In the genomic region with DNA sequence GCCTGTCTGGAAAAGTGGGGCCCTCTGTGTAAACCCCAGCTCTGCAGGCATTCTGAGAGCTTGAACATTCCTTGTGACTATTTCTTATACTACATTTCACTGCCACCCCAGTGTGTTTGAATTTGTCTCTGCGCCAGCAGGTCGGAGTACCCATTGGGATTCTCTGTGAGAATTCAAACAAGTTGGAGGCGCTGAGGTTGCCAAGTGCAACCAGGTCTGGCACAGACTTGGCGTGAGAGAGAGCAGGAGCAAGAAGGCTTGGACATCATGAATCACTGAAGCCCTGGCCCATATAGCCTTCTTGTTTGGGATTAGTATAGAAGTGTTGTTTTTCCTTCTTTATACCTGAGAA, we compare ENCODE assay signal across 16 cellular contexts. TPM values are rescaled to one million over a fixed set of nuclear protein-coding genes. Genes with fewer than 3 reads are reported as not detected.
DNase-seq lines count a peak whose midpoint lies in the region; ATAC-seq and TF ChIP-seq lines count a peak whose summit lies in the region.
"Had no signal": no experiment of that assay in that cellular context is flagged by ENCODE, and none has a peak within 500 bp of the region (broad histone marks: within the 10 kb centered on the region; RNA-seq: fewer than 3 reads in every experiment).

No MANE protein-coding gene starts in this region.

- peaks cover 44% of the 10 kb centered on the region for H3K4me1 Mint-ChIP-seq in progenitor cell of endocrine pancreas (ENCODE audit: low read depth)
- H3K4me1 Mint-ChIP-seq: CD4-positive, alpha-beta memory T cell had no signal

- H3K4me3 ChIP-seq in heart left ventricle: no peak overlapping the region
- H3K4me3 ChIP-seq in right cardiac atrium (ENCODE audit: low read length): no peak overlapping the region
- no peak overlapping the region for H3K4me3 ChIP-seq in aorta (ENCODE audit: low read length in 2 of 2)

- H3K9me3 ChIP-seq in heart left ventricle (peaks cover 0 to 5% (median 0%) of the 10 kb centered on the region in 12 donors), right cardiac atrium (ENCODE audit: control insufficient read depth, low read length) (no peaks in the 10 kb centered on the region), aorta (ENCODE audit: control insufficient read depth, low read length) (no peaks in the 10 kb centered on the region)

- peaks cover 0 to 71% (median 48%) of the 10 kb centered on the region in 12 donors for H3K4me1 ChIP-seq in heart left ventricle
- peaks cover 19% of the 10 kb centered on the region for H3K4me1 ChIP-seq in right cardiac atrium (ENCODE audit: control insufficient read depth, insufficient read depth, low read length)
- peaks cover 0 to 2% of the 10 kb centered on the region in 2 donors for H3K4me1 ChIP-seq in aorta (ENCODE audit: control insufficient read depth in 1 of 2, insufficient read depth in 2 of 2, low read length in 2 of 2)

- H3K27ac Mint-ChIP-seq in progenitor cell of endocrine pancreas: peak overlapping the region; percentile 93
- H3K27ac Mint-ChIP-seq: activated CD4-positive, alpha-beta memory T cell treated with anti-CD3 and anti-CD28 coated beads for 36 hours; CD4-positive, alpha-beta memory T cell; stimulated activated memory B cell treated with anti-CD40 and anti-IgM and Interleukin-4, amounts not matched to agents 10 μg/mL and 1 μg/mL and 100 μg/mL, for 72 hours had no signal

- H3K36me3 Mint-ChIP-seq in progenitor cell of endocrine pancreas (ENCODE audit: insufficient read depth): peaks cover 6% of the 10 kb centered on the region
- H3K36me3 Mint-ChIP-seq: activated CD4-positive, alpha-beta memory T cell treated with anti-CD3 and anti-CD28 coated beads for 36 hours; CD4-positive, alpha-beta memory T cell; stimulated activated memory B cell treated with anti-CD40 and anti-IgM and Interleukin-4, amounts not matched to agents 10 μg/mL and 1 μg/mL and 100 μg/mL, for 72 hours had no signal

- H3K36me3 ChIP-seq in heart left ventricle: no peaks in the 10 kb centered on the region
- H3K36me3 ChIP-seq in aorta (ENCODE audit: control insufficient read depth in 1 of 2, insufficient read depth in 2 of 2, low read length in 1 of 2): no peaks in the 10 kb centered on the region

- no peak for TF ChIP-seq CTCF in heart left ventricle (IDR thresholded peaks at IDR 0.05)
- no peak for TF ChIP-seq CTCF in progenitor cell of endocrine pancreas (IDR thresholded peaks at IDR 0.05; ENCODE audit: unreplicated experiment)
- no peak for TF ChIP-seq CTCF in GM10266 (IDR thresholded peaks at IDR 0.05; ENCODE audit: control insufficient read depth, insufficient read depth, low read depth, missing control alignments)

- no peaks in the 10 kb centered on the region for H3K27me3 ChIP-seq in heart left ventricle
- H3K27me3 ChIP-seq in right cardiac atrium (ENCODE audit: control insufficient read depth, insufficient read depth): no peaks in the 10 kb centered on the region
- no peaks in the 10 kb centered on the region for H3K27me3 ChIP-seq in aorta (ENCODE audit: control insufficient read depth in 1 of 2, insufficient read depth in 2 of 2, low read length in 1 of 2)

- H3K9me3 Mint-ChIP-seq in progenitor cell of endocrine pancreas (ENCODE audit: low read depth): no peaks in the 10 kb centered on the region
- H3K9me3 Mint-ChIP-seq: activated CD4-positive, alpha-beta memory T cell treated with anti-CD3 and anti-CD28 coated beads for 36 hours; CD4-positive, alpha-beta memory T cell; stimulated activated memory B cell treated with anti-CD40 and anti-IgM and Interleukin-4, amounts not matched to agents 10 μg/mL and 1 μg/mL and 100 μg/mL, for 72 hours had no signal

- ATAC-seq in heart left ventricle (no peak), left ventricle myocardium superior (no peak), right cardiac atrium (no peak), aorta (ENCODE audit: low FRiP score) (peak; percentile 24), HG03378 (IDR thresholded peaks at IDR 0.05; ENCODE audit: unreplicated experiment) (no peak)
- ATAC-seq: stimulated activated memory B cell treated with anti-CD40 and anti-IgM and Interleukin-4, amounts not matched to agents 10 μg/mL and 1 μg/mL and 100 μg/mL, for 72 hours had no signal

- H3K27ac ChIP-seq in heart left ventricle (peak overlapping the region; percentile 71 to 98 (median 88)), right cardiac atrium (ENCODE audit: low read length) (peak overlapping the region; percentile 91), aorta (ENCODE audit: low read depth in 1 of 2, low read length in 2 of 2) (peak overlapping the region; percentile 15 to 78)
- H3K27ac ChIP-seq: HL-60 had no signal

- no peak overlapping the region for H3K4me3 Mint-ChIP-seq in progenitor cell of endocrine pancreas (ENCODE audit: low read depth)
- H3K4me3 Mint-ChIP-seq: activated CD4-positive, alpha-beta memory T cell treated with anti-CD3 and anti-CD28 coated beads for 36 hours; CD4-positive, alpha-beta memory T cell; stimulated activated memory B cell treated with anti-CD40 and anti-IgM and Interleukin-4, amounts not matched to agents 10 μg/mL and 1 μg/mL and 100 μg/mL, for 72 hours had no signal

- no peaks in the 10 kb centered on the region for H3K27me3 Mint-ChIP-seq in progenitor cell of endocrine pancreas
- H3K27me3 Mint-ChIP-seq: activated CD4-positive, alpha-beta memory T cell treated with anti-CD3 and anti-CD28 coated beads for 36 hours; brain; stimulated activated memory B cell treated with anti-CD40 and anti-IgM and Interleukin-4, amounts not matched to agents 10 μg/mL and 1 μg/mL and 100 μg/mL, for 72 hours had no signal

- intact Hi-C loops in heart left ventricle (cut with DNase I) (loop anchor here in 6 of 10 donors (2.0 to 10.0 kb wide), 4 partner anchors 33 to 143 kb away; a partner anchor contains a TSS), left ventricle myocardium superior (cut with micrococcal nuclease) (no loop called here), right cardiac atrium (cut with DNase I) (loop anchor here in 1 of 4 donors (5.0 to 10.0 kb wide), 2 partner anchors 34 to 143 kb away; a partner anchor contains a TSS), aorta (cut with DNase I) (no loop called here)

- TF ChIP-seq POLR2A in heart left ventricle (IDR thresholded peaks at IDR 0.05): no peak

- DNase-seq in heart left ventricle (peak in 1 of 5 donors; percentile 41), left ventricle myocardium superior (no peak), right cardiac atrium (no peak), progenitor cell of endocrine pancreas (ENCODE audit: low spot score, unreplicated experiment) (no peak), aorta (peak in 1 of 2 donors; percentile 65), GM10266 (ENCODE audit: extremely low spot score) (no peak), H4 (ENCODE audit: low spot score) (no peak)
- DNase-seq: activated CD4-positive, alpha-beta memory T cell treated with anti-CD3 and anti-CD28 coated beads for 36 hours; activated effector memory CD4-positive, alpha-beta T cell treated with anti-CD3 and anti-CD28 coated beads, Interleukin-2, amount 50 U/mL, for 16 hours; CD4-positive, alpha-beta memory T cell; NCI-H187 treated with DMSO at 0.1 percent for 48 hours; stimulated activated CD4-positive, alpha-beta T cell treated with anti-CD3 and anti-CD28 coated beads, Interleukin-4, amount 100 ng/mL, for 4 hours had no signal

- 49 to 68% (median 65%) methylated on average over 4 of the region's 4 CpGs for WGBS in heart left ventricle, 4 donors
- WGBS in right cardiac atrium: 71% methylated on average over 4 of the region's 4 CpGs
- 26 to 32% methylated on average over 4 of the region's 4 CpGs for WGBS in aorta, 2 donors

RNA-seq across cellular contexts. Expression of a gene that starts 33.0 kb away (rescaled TPM):
- 1,000 to 10,000 TPM; 1,194 to 2,963 (median 1,871) TPM for total RNA-seq in heart left ventricle
- 1,000 to 10,000 TPM in 1 of 2 donors, 100 to 1,000 TPM in 1; 494 to 1,113 TPM for polyA plus RNA-seq in heart left ventricle
- 3,201 TPM for total RNA-seq in left ventricle myocardium superior
- total RNA-seq in right cardiac atrium: 1,000 to 10,000 TPM; 2,744 to 3,920 (median 3,065) TPM
- 1,499 TPM for polyA plus RNA-seq in right cardiac atrium
- 167 and 175 TPM in 2 replicates for total RNA-seq in progenitor cell of endocrine pancreas
- 100 to 1,000 TPM; 231 to 285 TPM for total RNA-seq in aorta
- 100 to 1,000 TPM in 1 of 2 donors, 10 to 100 TPM in 1; 41.3 to 104 TPM for polyA plus RNA-seq in aorta
- 50.5 and 74.7 TPM in 2 replicates for total RNA-seq in H4 (2014; rRNA removed; shearing (Covaris generic))

Comparison
In these comparisons a context has a peak if more than half of its experiments do, and no peak if none do; other contexts are left out.
1. intact Hi-C loops: an anchor here in heart left ventricle (2.0 to 10.0 kb wide); none called in left ventricle myocardium superior and aorta.